ENCODE assay signal across 3 cellular contexts in genomic region chr12:111222027-111222414, GRCh38.
TF ChIP-seq lines count a peak whose summit lies in the region.

No MANE protein-coding gene starts in this region.

TF ChIP-seq in HepG2, 621 proteins besides CTCF, POLR2A, EP300 and RAD21:
- peak; percentile 77 to 94 for TF ChIP-seq MAFK (conservative IDR thresholded peaks at IDR 0.05 in 1 of 2, IDR thresholded peaks at IDR 0.05 in 1 of 2; ENCODE audit: low read length in 2 of 2)
- TF ChIP-seq TBX2 (CRISPR knock-in tag; IDR thresholded peaks at IDR 0.05; ENCODE audit: borderline replicate concordance), result no peak
- peak; percentile 91 for TF ChIP-seq MAFF (IDR thresholded peaks at IDR 0.05; ENCODE audit: low read depth, low read length)

TF ChIP-seq in K562, 482 proteins besides CTCF, POLR2A, EP300 and RAD21 (continued from another document):
- TF ChIP-seq ZNF316 (IDR thresholded peaks at IDR 0.05) (peak; percentile 91), SP1 (CRISPR knock-in tag; IDR thresholded peaks at IDR 0.05) (no peak), FOXJ3 (CRISPR knock-in tag; IDR thresholded peaks at IDR 0.05) (no peak), MAFK (IDR thresholded peaks at IDR 0.05; ENCODE audit: low read length) (peak; percentile 75), CTBP1 (IDR thresholded peaks at IDR 0.05; ENCODE audit: borderline replicate concordance) (no peak), ZNF143 (CRISPR knock-in tag; IDR thresholded peaks at IDR 0.05) (no peak), C11orf30 (IDR thresholded peaks at IDR 0.05; ENCODE audit: low read depth) (peak; percentile 76), KDM1A (IDR thresholded peaks at IDR 0.05) (no peak), MAFG (tag; conservative IDR thresholded peaks at IDR 0.05) (peak; percentile 83), ZMIZ1 (IDR thresholded peaks at IDR 0.05; ENCODE audit: low read depth in 2 of 2, low read length in 2 of 2) (no peak), PHF21A (IDR thresholded peaks at IDR 0.05; ENCODE audit: borderline replicate concordance, low read depth) (no peak), NFE2 (IDR thresholded peaks at IDR 0.05; ENCODE audit: low read depth) (no peak), COPS2 (conservative IDR thresholded peaks at IDR 0.05) (no peak), KDM4B (IDR thresholded peaks at IDR 0.05; ENCODE audit: borderline replicate concordance in 2 of 2, low read depth in 1 of 2) (no peak), KDM2B (CRISPR knock-in tag; IDR thresholded peaks at IDR 0.05) (no peak), MAFF (IDR thresholded peaks at IDR 0.05; ENCODE audit: low read length) (peak; percentile 83)
- TF ChIP-seq, protein P1, sequence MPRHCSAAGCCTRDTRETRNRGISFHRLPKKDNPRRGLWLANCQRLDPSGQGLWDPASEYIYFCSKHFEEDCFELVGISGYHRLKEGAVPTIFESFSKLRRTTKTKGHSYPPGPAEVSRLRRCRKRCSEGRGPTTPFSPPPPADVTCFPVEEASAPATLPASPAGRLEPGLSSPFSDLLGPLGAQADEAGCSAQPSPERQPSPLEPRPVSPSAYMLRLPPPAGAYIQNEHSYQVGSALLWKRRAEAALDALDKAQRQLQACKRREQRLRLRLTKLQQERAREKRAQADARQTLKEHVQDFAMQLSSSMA (CRISPR knock-in tag; IDR thresholded peaks at IDR 0.05), result no peak
- TF ChIP-seq, protein P2, sequence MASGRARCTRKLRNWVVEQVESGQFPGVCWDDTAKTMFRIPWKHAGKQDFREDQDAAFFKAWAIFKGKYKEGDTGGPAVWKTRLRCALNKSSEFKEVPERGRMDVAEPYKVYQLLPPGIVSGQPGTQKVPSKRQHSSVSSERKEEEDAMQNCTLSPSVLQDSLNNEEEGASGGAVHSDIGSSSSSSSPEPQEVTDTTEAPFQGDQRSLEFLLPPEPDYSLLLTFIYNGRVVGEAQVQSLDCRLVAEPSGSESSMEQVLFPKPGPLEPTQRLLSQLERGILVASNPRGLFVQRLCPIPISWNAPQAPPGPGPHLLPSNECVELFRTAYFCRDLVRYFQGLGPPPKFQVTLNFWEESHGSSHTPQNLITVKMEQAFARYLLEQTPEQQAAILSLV (tag; IDR thresholded peaks at IDR 0.05), result no peak

TF ChIP-seq in neural cell, 6 proteins besides CTCF, POLR2A, EP300 and RAD21:
- TF ChIP-seq TAF1 (IDR thresholded peaks at IDR 0.05; ENCODE audit: low read depth) (no peak), POLR2AphosphoS5 (IDR thresholded peaks at IDR 0.05) (no peak), REST (IDR thresholded peaks at IDR 0.05; ENCODE audit: borderline replicate concordance) (no peak), SMC3 (conservative IDR thresholded peaks at IDR 0.05; ENCODE audit: poor library complexity) (no peak), EZH2 (IDR thresholded peaks at IDR 0.05; ENCODE audit: borderline replicate concordance, insufficient read depth, low read length, poor library complexity, severe bottlenecking) (no peak), MXI1 (conservative IDR thresholded peaks at IDR 0.05; ENCODE audit: poor library complexity, severe bottlenecking) (no peak)
